Comparison of ENCODE assay signal across 14 cellular contexts in the genomic region with DNA sequence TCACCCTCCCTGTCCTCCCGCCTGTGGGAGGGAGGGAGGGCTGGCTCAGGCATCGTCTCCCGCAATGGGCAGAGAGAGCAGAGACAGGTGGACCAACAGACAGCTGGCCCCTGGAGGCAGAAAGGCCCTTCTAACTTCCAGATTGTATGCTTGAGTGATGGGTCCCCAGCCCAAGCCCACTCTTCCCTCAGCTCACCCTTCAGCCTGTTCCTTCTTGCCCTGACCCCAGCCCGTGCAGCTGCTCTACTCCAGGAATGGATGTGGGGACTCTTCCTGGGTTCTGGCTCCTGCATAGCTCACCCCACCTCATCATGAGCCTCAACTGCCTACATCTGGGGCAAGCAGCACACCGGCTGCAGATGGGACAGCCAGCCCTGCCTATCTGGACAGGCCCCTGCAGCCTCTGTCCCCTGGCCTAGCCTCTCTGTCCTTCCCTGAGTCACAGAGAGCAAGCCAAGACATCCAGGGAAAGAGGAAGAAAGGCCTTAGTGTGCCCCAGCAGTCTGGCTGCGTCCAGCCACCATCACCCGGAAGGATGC. TPM values are rescaled to one million over a fixed set of nuclear protein-coding genes. Genes with fewer than 3 reads are reported as not detected.
DNase-seq lines count a peak whose midpoint lies in the region; ATAC-seq and TF ChIP-seq lines count a peak whose summit lies in the region.
"Had no signal": no experiment of that assay in that cellular context is flagged by ENCODE, and none has a peak within 500 bp of the region (broad histone marks: within the 10 kb centered on the region; RNA-seq: fewer than 3 reads in every experiment).

No MANE protein-coding gene starts in this region.

- H3K4me3 Mint-ChIP-seq in chondrocyte (ENCODE audit: unreplicated experiment) (no peak overlapping the region), neural progenitor cell (no peak overlapping the region)
- H3K4me3 Mint-ChIP-seq: CD4-positive, alpha-beta memory T cell; H9 had no signal

- no peak overlapping the region for H3K9ac ChIP-seq in neural progenitor cell

- intact Hi-C loops in left ventricle myocardium superior (cut with micrococcal nuclease) = no loop called here
- intact Hi-C loops in Right ventricle myocardium superior (cut with DNase I) = no loop called here
- intact Hi-C loops in uterus (cut with DNase I; ENCODE audit: low total_unique reads) = no loop called here

- ATAC-seq in left ventricle myocardium superior (no peak), Right ventricle myocardium superior (ENCODE audit: poor library complexity) (no peak), GM19324 (IDR thresholded peaks at IDR 0.05; ENCODE audit: low FRiP score, unreplicated experiment) (no peak)

- H3K9me3 ChIP-seq in neural progenitor cell (ENCODE audit: low read depth) (no peaks in the 10 kb centered on the region), uterus (no peaks in the 10 kb centered on the region)

- peaks cover 24% of the 10 kb centered on the region for H3K27me3 ChIP-seq in neural progenitor cell
- no peaks in the 10 kb centered on the region for H3K27me3 ChIP-seq in uterus

- H3K4me1 Mint-ChIP-seq in chondrocyte (ENCODE audit: low read depth) (no peaks in the 10 kb centered on the region), neural progenitor cell (peaks cover 12% of the 10 kb centered on the region)

- no peaks in the 10 kb centered on the region for H4K20me1 ChIP-seq in neural progenitor cell (ENCODE audit: low read depth)

- no peaks in the 10 kb centered on the region for H3K9me3 Mint-ChIP-seq in chondrocyte (ENCODE audit: low read depth)
- H3K9me3 Mint-ChIP-seq in neural progenitor cell = no peaks in the 10 kb centered on the region
- H3K9me3 Mint-ChIP-seq: CD4-positive, alpha-beta memory T cell; GM23338; H9 had no signal

- H3K4me2 ChIP-seq in neural progenitor cell = no peak overlapping the region

- DNase-seq in left ventricle myocardium superior (peak; percentile 16), Right ventricle myocardium superior (no peak), chondrocyte (ENCODE audit: low spot score) (peak; percentile 48), neural progenitor cell (ENCODE audit: low spot score) (no peak), uterus (no peak), mesenteric fat pad (ENCODE audit: low spot score) (no peak)
- DNase-seq: CD4-positive, alpha-beta memory T cell; DMS79 had no signal

- H3K36me3 ChIP-seq in neural progenitor cell = no peaks in the 10 kb centered on the region
- no peaks in the 10 kb centered on the region for H3K36me3 ChIP-seq in uterus

- peaks cover 6% of the 10 kb centered on the region for H3K27me3 Mint-ChIP-seq in chondrocyte (ENCODE audit: low read depth)
- peaks cover 5% of the 10 kb centered on the region for H3K27me3 Mint-ChIP-seq in neural progenitor cell (ENCODE audit: insufficient read depth, low read depth)

- no peak overlapping the region for H3K4me3 ChIP-seq in neural progenitor cell
- no peak overlapping the region for H3K4me3 ChIP-seq in uterus
- H3K4me3 ChIP-seq: GM12878, GM23338 had no signal

- no peaks in the 10 kb centered on the region for H3K79me2 ChIP-seq in neural progenitor cell (ENCODE audit: low read depth)

- no peak for TF ChIP-seq CTCF in chondrocyte (IDR thresholded peaks at IDR 0.05)
- no peak for TF ChIP-seq CTCF in neural progenitor cell (IDR thresholded peaks at IDR 0.05)
- TF ChIP-seq CTCF in uterus (IDR thresholded peaks at IDR 0.05) = no peak

- peak overlapping the region; percentile 17 for H2AFZ ChIP-seq in neural progenitor cell (replicated peaks)

- no peak overlapping the region for H3K27ac Mint-ChIP-seq in chondrocyte (ENCODE audit: unreplicated experiment)
- H3K27ac Mint-ChIP-seq in neural progenitor cell = peak overlapping the region; percentile 83
- H3K27ac Mint-ChIP-seq: CD4-positive, alpha-beta memory T cell; GM23338 had no signal

- no peak overlapping the region for H3K27ac ChIP-seq in neural progenitor cell
- H3K27ac ChIP-seq in uterus = no peak overlapping the region
- H3K27ac ChIP-seq: C4-2B had no signal

- H3K4me1 ChIP-seq in neural progenitor cell = no peaks in the 10 kb centered on the region
- no peaks in the 10 kb centered on the region for H3K4me1 ChIP-seq in uterus

- H3F3A ChIP-seq in neural progenitor cell (ENCODE audit: low read depth) = no peaks in the 10 kb centered on the region

- no peak for TF ChIP-seq POLR2A in uterus (IDR thresholded peaks at IDR 0.05)

- H3K36me3 Mint-ChIP-seq in chondrocyte (ENCODE audit: low read depth) (no peaks in the 10 kb centered on the region), neural progenitor cell (peaks cover 2% of the 10 kb centered on the region)
- H3K36me3 Mint-ChIP-seq: CD4-positive, alpha-beta memory T cell had no signal

RNA-seq across cellular contexts. Expression of a gene that starts 11.5 kb away (rescaled TPM):
- total RNA-seq in left ventricle myocardium superior (not detected), Right ventricle myocardium superior (not detected), chondrocyte (not detected in 3 replicates), neural progenitor cell (ENCODE audit: low replicate concordance) (not detected in 2 replicates), uterus (not detected), mesenteric fat pad (not detected)
- total RNA-seq: CD4-positive, alpha-beta memory T cell; G401; GM23338; H9 had no signal

RNA-seq across cellular contexts. Expression of a gene that starts 22.1 kb away (rescaled TPM):
- total RNA-seq in left ventricle myocardium superior (6.6 TPM), Right ventricle myocardium superior (4.1 TPM), chondrocyte (0.47 to 0.94 TPM (median 0.72 TPM) in 3 replicates), neural progenitor cell (ENCODE audit: low replicate concordance) (21.3 and 35.4 TPM in 2 replicates), uterus (1 to 10 TPM in 2 of 4 donors, not detected in 2; 1.5 to 2.7 TPM), mesenteric fat pad (0.58 TPM)
- total RNA-seq: G401 had no signal

RNA-seq across cellular contexts. Expression of a gene that starts 43.2 kb away (rescaled TPM):
- total RNA-seq in left ventricle myocardium superior (0.15 TPM), Right ventricle myocardium superior (0.13 TPM), chondrocyte (0.07 TPM in 1 of 3 replicates, not detected in the others), neural progenitor cell (ENCODE audit: low replicate concordance) (1.7 and 3.2 TPM in 2 replicates), uterus (under 1 TPM in 2 of 4 donors, not detected in 2; 0.06 to 0.14 TPM), mesenteric fat pad (0.06 TPM)
- total RNA-seq: G401, GM12878 had no signal

RNA-seq across cellular contexts. Expression of a gene that starts 57.2 kb away (rescaled TPM):
- total RNA-seq in left ventricle myocardium superior (31.2 TPM), Right ventricle myocardium superior (31.5 TPM), chondrocyte (22.8 to 34.1 TPM (median 24.5 TPM) in 3 replicates), neural progenitor cell (ENCODE audit: low replicate concordance) (25.2 and 113 TPM in 2 replicates), uterus (10 to 100 TPM; 23.4 to 68.4 (median 33.2) TPM), mesenteric fat pad (36.5 TPM)

Comparison
In these comparisons a context has a peak if more than half of its experiments do, and no peak if none do; other contexts are left out.
1. DNase-seq: peak in left ventricle myocardium superior (single experiment) and chondrocyte (single experiment); none in Right ventricle myocardium superior (single experiment), neural progenitor cell (single experiment), uterus (0 of 2) and mesenteric fat pad (single experiment).